ENCODE assay signal across 18 cellular contexts in the genomic region with DNA sequence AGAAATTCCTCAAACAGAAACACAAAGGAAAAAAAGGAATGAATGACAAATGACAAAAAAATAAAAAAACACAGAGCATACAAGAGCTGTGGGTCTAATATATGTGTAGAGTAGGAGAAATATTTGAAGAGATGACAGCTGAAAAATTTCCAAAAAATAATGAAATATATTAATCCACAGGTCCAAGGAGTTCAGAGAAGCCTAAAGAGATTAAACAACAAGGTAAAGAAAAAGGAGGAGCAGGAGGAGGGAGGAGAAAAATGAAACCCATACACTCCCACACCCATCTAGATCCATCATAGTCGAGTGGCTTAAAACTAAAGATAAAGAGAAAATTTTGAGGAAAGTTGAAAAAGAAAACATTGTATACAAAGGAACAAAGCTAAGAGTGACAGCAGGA.
"Had no signal": no experiment of that assay in that cellular context is flagged by ENCODE, and none has a peak within 500 bp of the region (broad histone marks: within the 10 kb centered on the region; RNA-seq: fewer than 3 reads in every experiment).

No MANE protein-coding gene starts in this region.

- H3K4me3 ChIP-seq: dorsolateral prefrontal cortex, gastrocnemius medialis, lower lobe of right lung, neural progenitor cell, prostate gland, sigmoid colon, thoracic aorta, tibial nerve, upper lobe of right lung, uterus had no signal

- H3K36me3 Mint-ChIP-seq: natural killer cell, neural progenitor cell had no signal

- ATAC-seq: gastrocnemius medialis; left ventricle myocardium superior; lower lobe of right lung; natural killer cell; stimulated activated naive B cell treated with anti-CD40 and anti-IgM and Interleukin-4, amounts not matched to agents 10 μg/mL and 1 μg/mL and 100 μg/mL, for 72 hours; upper lobe of right lung had no signal

- DNase-seq: dorsolateral prefrontal cortex; effector CD4-positive, alpha-beta T cell; gastrocnemius medialis; head of caudate nucleus; left ventricle myocardium superior; lower lobe of right lung; natural killer cell; right cardiac atrium; sigmoid colon; stimulated activated CD4-positive, alpha-beta T cell treated with anti-CD3 and anti-CD28 coated beads, Interleukin-4, amount 100 ng/mL, for 4 hours; stimulated activated naive B cell treated with anti-CD40 and anti-IgM and Interleukin-4, amounts not matched to agents 10 μg/mL and 1 μg/mL and 100 μg/mL, for 72 hours; upper lobe of right lung; uterus had no signal

- H3K27me3 Mint-ChIP-seq: stimulated activated naive B cell treated with anti-CD40 and anti-IgM and Interleukin-4, amounts not matched to agents 10 μg/mL and 1 μg/mL and 100 μg/mL, for 72 hours had no signal

- H3K4me3 Mint-ChIP-seq: natural killer cell; neural progenitor cell; stimulated activated naive B cell treated with anti-CD40 and anti-IgM and Interleukin-4, amounts not matched to agents 10 μg/mL and 1 μg/mL and 100 μg/mL, for 72 hours; stimulated activated naive CD8-positive, alpha-beta T cell treated with anti-CD3 and anti-CD28 coated beads, Interleukin-15, Interleukin-2, amounts not matched to agents 100 ng/mL and 50 ng/mL, for 24 hours had no signal

- H3K27ac Mint-ChIP-seq: natural killer cell; neural progenitor cell; stimulated activated naive B cell treated with anti-CD40 and anti-IgM and Interleukin-4, amounts not matched to agents 10 μg/mL and 1 μg/mL and 100 μg/mL, for 72 hours; stimulated activated naive CD8-positive, alpha-beta T cell treated with anti-CD3 and anti-CD28 coated beads, Interleukin-15, Interleukin-2, amounts not matched to agents 100 ng/mL and 50 ng/mL, for 24 hours had no signal

- H3K4me1 Mint-ChIP-seq: natural killer cell had no signal
